Comparison of ENCODE assay signal across 25 cellular contexts in genomic region chr17:323721-324139, GRCh38.
"Had no signal": no experiment of that assay in that cellular context is flagged by ENCODE, and none has a peak within 500 bp of the region (broad histone marks: within the 10 kb centered on the region; RNA-seq: fewer than 3 reads in every experiment).

No MANE protein-coding gene starts in this region.

- H3K36me3 ChIP-seq: breast epithelium, neutrophil, ovary, prostate gland, transverse colon had no signal

- H3K27ac ChIP-seq: breast epithelium, gastrocnemius medialis, left lung, neutrophil, ovary, prostate gland, transverse colon had no signal

- H3K4me3 ChIP-seq: breast epithelium, gastrocnemius medialis, left lung, lung, ovary, prostate gland, transverse colon had no signal

- DNase-seq: activated CD4-positive, alpha-beta T cell treated with anti-CD3 and anti-CD28 coated beads for 48 hours; activated CD4-positive, alpha-beta T cell treated with anti-CD3 and anti-CD28 coated beads, Interleukin-2, amount 50 U/mL, for 48 hours; activated CD8-positive, alpha-beta memory T cell treated with anti-CD3 and anti-CD28 coated beads for 24 hours; activated gamma-delta T cell; activated naive CD8-positive, alpha-beta T cell treated with anti-CD3 and anti-CD28 coated beads, Interleukin-2, amount 50 U/mL, for 24 hours; amygdala; central memory CD4-positive, alpha-beta T cell; effector CD8-positive, alpha-beta T cell; gastrocnemius medialis; hippocampal formation; immature natural killer cell; kidney glomerular epithelial cell; mesendoderm; retina; stimulated activated naive CD4-positive, alpha-beta T cell; transverse colon had no signal

- H3K27me3 ChIP-seq: breast epithelium, gastrocnemius medialis, left lung, ovary, transverse colon had no signal

- ATAC-seq: activated CD4-positive, CD25-positive, alpha-beta regulatory T cell treated with anti-CD3 and anti-CD28 coated beads, Interleukin-2, amount 50 U/mL, for 24 hours; activated naive CD8-positive, alpha-beta T cell treated with anti-CD3 and anti-CD28 coated beads, Interleukin-2, amount 50 U/mL, for 24 hours; gastrocnemius medialis; left lung had no signal

- H3K9me3 ChIP-seq: breast epithelium, gastrocnemius medialis, left lung, neutrophil, ovary, prostate gland, transverse colon had no signal

- H3K4me1 ChIP-seq: breast epithelium, gastrocnemius medialis, left lung, prostate gland, transverse colon had no signal

- FAIRE-seq: colon, urothelium cell line had no signal
